In genomic region chr3:25843332-25843731, GRCh38 we compare ENCODE assay signal across 12 cellular contexts. TPM values are rescaled to one million over a fixed set of nuclear protein-coding genes. Genes with fewer than 3 reads are reported as not detected.
DNase-seq lines count a peak whose midpoint lies in the region; TF ChIP-seq lines count a peak whose summit lies in the region.
"Had no signal": no experiment of that assay in that cellular context is flagged by ENCODE, and none has a peak within 500 bp of the region (broad histone marks: within the 10 kb centered on the region; RNA-seq: fewer than 3 reads in every experiment).

No MANE protein-coding gene starts in this region.

- no peaks in the 10 kb centered on the region for H3K79me1 ChIP-seq in H9 (ENCODE audit: insufficient read depth, low read depth, low read length, poor library complexity, severe bottlenecking)

- H3K79me2 ChIP-seq in H9 (ENCODE audit: insufficient read depth, low read length): no peaks in the 10 kb centered on the region
- no peaks in the 10 kb centered on the region for H3K79me2 ChIP-seq in OCI-LY7 (ENCODE audit: insufficient read depth, low read depth, low read length)

- no peaks in the 10 kb centered on the region for H3K9me2 ChIP-seq in OCI-LY7 (ENCODE audit: insufficient read depth, low read length)

- no peak overlapping the region for H2BK120ac ChIP-seq in H9 (ENCODE audit: low read depth, low read length, poor library complexity, severe bottlenecking)

- H3K27me3 Mint-ChIP-seq in H9 (ENCODE audit: low read depth) (no peaks in the 10 kb centered on the region), progenitor cell of endocrine pancreas (no peaks in the 10 kb centered on the region)
- H3K27me3 Mint-ChIP-seq: activated T-cell treated with anti-CD3 and anti-CD28 coated beads, Interleukin-2, amount 50 U/mL, for 24 hours had no signal

- no peak overlapping the region for H2BK20ac ChIP-seq in H9 (ENCODE audit: low read depth, low read length, poor library complexity, severe bottlenecking)

- H3K4me1 Mint-ChIP-seq in H9 (no peaks in the 10 kb centered on the region; a peak in 1 of 4 replicates), progenitor cell of endocrine pancreas (ENCODE audit: low read depth) (no peaks in the 10 kb centered on the region)
- H3K4me1 Mint-ChIP-seq: stimulated activated effector memory CD8-positive, alpha-beta T cell treated with anti-CD3 and anti-CD28 coated beads, Interleukin-12 subunit alpha, Interleukin-12 subunit beta, amount 100 ng/mL, for 72 hours had no signal

- no peak overlapping the region for H4K5ac ChIP-seq in H9 (ENCODE audit: insufficient read length, low read depth, low read length)

- H3K27ac Mint-ChIP-seq in H9: no peak overlapping the region
- H3K27ac Mint-ChIP-seq in progenitor cell of endocrine pancreas: no peak overlapping the region
- H3K27ac Mint-ChIP-seq: activated T-cell treated with anti-CD3 and anti-CD28 coated beads, Interleukin-2, amount 50 U/mL, for 24 hours; stimulated activated effector memory CD8-positive, alpha-beta T cell treated with anti-CD3 and anti-CD28 coated beads, Interleukin-12 subunit alpha, Interleukin-12 subunit beta, amount 100 ng/mL, for 72 hours had no signal

- POLR2A ChIA-PET in OCI-LY7 (lab: Charles Lee): interaction anchor here (0.6 kb wide), 1 partner anchor 29 kb away, joined by 3 read pairs; no protein-coding TSS in a partner anchor

- H3K27ac ChIP-seq in H9 (ENCODE audit: insufficient read length, low read depth, low read length) (no peak overlapping the region), OCI-LY7 (ENCODE audit: low read depth, low read length, poor library complexity, severe bottlenecking) (no peak overlapping the region)

- no peak for DNase-seq in H9
- DNase-seq in OCI-LY7 (ENCODE audit: low spot score): peak; percentile 25
- no peak for DNase-seq in epithelial cell of proximal tubule (ENCODE audit: low read depth)
- DNase-seq in progenitor cell of endocrine pancreas (ENCODE audit: low spot score, unreplicated experiment): no peak
- DNase-seq in SKM-1 (lab: John Stamatoyannopoulos, UW; ENCODE audit: unreplicated experiment): no peak
- no peak for DNase-seq in NCI-H187 (lab: John Stamatoyannopoulos, UW)
- no peak for DNase-seq in A172 (ENCODE audit: low spot score)
- DNase-seq: activated T-cell treated with anti-CD3 and anti-CD28 coated beads, Interleukin-2, amount 50 U/mL, for 24 hours; islet precursor cell; NCI-H446; SHP77 had no signal

- no peaks in the 10 kb centered on the region; the same call in 1 of the 2 replicates for H3K36me3 ChIP-seq in OCI-LY7 (ENCODE audit: insufficient read depth, low read length)

- no peak overlapping the region for H3T11ph ChIP-seq in H9 (ENCODE audit: low read length)

- H3K4me1 ChIP-seq in H9 (ENCODE audit: insufficient read depth, low read length) (no peaks in the 10 kb centered on the region; the same call in 1 of the 2 replicates), OCI-LY7 (ENCODE audit: insufficient read depth, low read length, poor library complexity, severe bottlenecking) (no peaks in the 10 kb centered on the region)

- H3K36me3 Mint-ChIP-seq in H9 (ENCODE audit: insufficient read depth in 1 of 3, low read depth in 3 of 3) (no peaks in the 10 kb centered on the region), progenitor cell of endocrine pancreas (ENCODE audit: insufficient read depth) (no peaks in the 10 kb centered on the region)
- H3K36me3 Mint-ChIP-seq: stimulated activated effector memory CD8-positive, alpha-beta T cell treated with anti-CD3 and anti-CD28 coated beads, Interleukin-12 subunit alpha, Interleukin-12 subunit beta, amount 100 ng/mL, for 72 hours had no signal

- no peaks in the 10 kb centered on the region for H3K9me3 ChIP-seq in H9 (ENCODE audit: control insufficient read depth, low read depth, low read length)
- H3K9me3 ChIP-seq in OCI-LY7 (ENCODE audit: low read length): peaks cover 4% of the 10 kb centered on the region

- no peak overlapping the region for H2AFZ ChIP-seq in H9 (ENCODE audit: low read length)
- no peak overlapping the region for H2AFZ ChIP-seq in OCI-LY7 (ENCODE audit: low read length)

- no peaks in the 10 kb centered on the region for H3K23me2 ChIP-seq in H9 (ENCODE audit: insufficient read length, low read depth, low read length, poor library complexity, severe bottlenecking)

- H3K14ac ChIP-seq in H9 (ENCODE audit: insufficient read depth, low read length): no peak overlapping the region

- no peak overlapping the region for H4K91ac ChIP-seq in H9 (ENCODE audit: insufficient read length, low read depth, low read length)

- no TSS peak for BruUV-seq in OCI-LY7 (replicated peaks; lab: Mats Ljungman, UMichigan)

- H2AK5ac ChIP-seq in H9 (ENCODE audit: insufficient read length, low read length): no peak overlapping the region

- no peak overlapping the region for H3K18ac ChIP-seq in H9 (ENCODE audit: insufficient read length, low read depth, low read length)

- H3K4me3 ChIP-seq in OCI-LY7 (ENCODE audit: low read depth, low read length, poor library complexity, severe bottlenecking) (no peak overlapping the region), epithelial cell of proximal tubule (ENCODE audit: low read depth, low read length) (no peak overlapping the region)

- TF ChIP-seq CTCF in H9 (conservative IDR thresholded peaks at IDR 0.05): peak; percentile 35; the same call in 1 of the 3 replicates
- TF ChIP-seq CTCF in OCI-LY7 (conservative IDR thresholded peaks at IDR 0.05; ENCODE audit: low read length): peak; percentile 73
- TF ChIP-seq CTCF in epithelial cell of proximal tubule (conservative IDR thresholded peaks at IDR 0.05; ENCODE audit: low read depth, low read length): peak; percentile 40
- TF ChIP-seq CTCF in progenitor cell of endocrine pancreas (IDR thresholded peaks at IDR 0.05; ENCODE audit: unreplicated experiment): peak; percentile 42

- H3K9ac ChIP-seq in H9 (ENCODE audit: extremely low read depth, insufficient read length, low read length): no peak overlapping the region

- no peak overlapping the region for H3K4ac ChIP-seq in H9 (ENCODE audit: low read depth, low read length)

- CTCF ChIA-PET in OCI-LY7 (lab: Charles Lee; ENCODE audit: unreplicated experiment): no interaction called here

- H4K20me1 ChIP-seq in H9 (ENCODE audit: control insufficient read depth, insufficient read depth, insufficient read length): no peaks in the 10 kb centered on the region
- H4K20me1 ChIP-seq in OCI-LY7 (ENCODE audit: insufficient read depth, low read length): no peaks in the 10 kb centered on the region

- no peaks in the 10 kb centered on the region for H3K27me3 ChIP-seq in H9 (ENCODE audit: insufficient read depth, low read length)

- H3K4me3 Mint-ChIP-seq in H9: no peak overlapping the region
- no peak overlapping the region for H3K4me3 Mint-ChIP-seq in progenitor cell of endocrine pancreas (ENCODE audit: low read depth)
- H3K4me3 Mint-ChIP-seq: activated T-cell treated with anti-CD3 and anti-CD28 coated beads, Interleukin-2, amount 50 U/mL, for 24 hours; stimulated activated effector memory CD8-positive, alpha-beta T cell treated with anti-CD3 and anti-CD28 coated beads, Interleukin-12 subunit alpha, Interleukin-12 subunit beta, amount 100 ng/mL, for 72 hours had no signal

- H2BK15ac ChIP-seq in H9 (ENCODE audit: low read depth, low read length): no peak overlapping the region

- H2BK5ac ChIP-seq in H9 (ENCODE audit: insufficient read length, low read length): no peak overlapping the region

- no peak overlapping the region for H3K23ac ChIP-seq in H9 (ENCODE audit: insufficient read length, low read depth, low read length)

- no peak overlapping the region for H2BK12ac ChIP-seq in H9 (ENCODE audit: insufficient read length, low read depth, low read length)

- no peak overlapping the region for H4K8ac ChIP-seq in H9 (replicated peaks; ENCODE audit: insufficient read length, low read depth, low read length)

- WGBS in H9 (ENCODE audit: extremely low coverage, insufficient read length, low lambda C conversion rate): no CpG with 5 or more reads among the region's 3 CpGs

- H3K4me2 ChIP-seq in H9 (ENCODE audit: insufficient read depth, insufficient read length, low read length) (no peak overlapping the region), OCI-LY7 (ENCODE audit: low read length) (no peak overlapping the region)

- H3K9me3 Mint-ChIP-seq in H9: peaks cover 0 to 3% of the 10 kb centered on the region in 2 experiments; a peak in 1 of 5 replicates
- H3K9me3 Mint-ChIP-seq in progenitor cell of endocrine pancreas (ENCODE audit: low read depth): peaks cover 1% of the 10 kb centered on the region
- H3K9me3 Mint-ChIP-seq: activated T-cell treated with anti-CD3 and anti-CD28 coated beads, Interleukin-2, amount 50 U/mL, for 24 hours; stimulated activated effector memory CD8-positive, alpha-beta T cell treated with anti-CD3 and anti-CD28 coated beads, Interleukin-12 subunit alpha, Interleukin-12 subunit beta, amount 100 ng/mL, for 72 hours had no signal

- intact Hi-C loops in OCI-LY7 (cut with micrococcal nuclease; ENCODE audit: unreplicated experiment): loop anchor here (2.0 to 5.0 kb wide), 2 partner anchors 54 to 275 kb away; no protein-coding TSS in a partner anchor

- no peak overlapping the region for H3K56ac ChIP-seq in H9 (ENCODE audit: insufficient read length, low read depth, low read length)

RNA-seq across cellular contexts. Expression of gene OXSM, which starts 53.4 kb away (rescaled TPM):
- total RNA-seq in H9 (2021) (2.5 and 3.5 TPM in 2 replicates), OCI-LY7 (2022) (14.9 and 17.0 TPM in 2 replicates), epithelial cell of proximal tubule (7.8 and 10.3 TPM in 2 replicates), progenitor cell of endocrine pancreas (12.5 and 14.3 TPM in 2 replicates)
- total RNA-seq in OCI-LY7 (2014; rRNA removed; shearing (Covaris generic)): 9.5 and 17.3 TPM in 2 replicates
- 24.5 and 24.7 TPM in 2 replicates for total RNA-seq in A172 (2014; rRNA removed; shearing (Covaris generic))
